Comparison of ENCODE assay signal across 14 cellular contexts in the genomic region with DNA sequence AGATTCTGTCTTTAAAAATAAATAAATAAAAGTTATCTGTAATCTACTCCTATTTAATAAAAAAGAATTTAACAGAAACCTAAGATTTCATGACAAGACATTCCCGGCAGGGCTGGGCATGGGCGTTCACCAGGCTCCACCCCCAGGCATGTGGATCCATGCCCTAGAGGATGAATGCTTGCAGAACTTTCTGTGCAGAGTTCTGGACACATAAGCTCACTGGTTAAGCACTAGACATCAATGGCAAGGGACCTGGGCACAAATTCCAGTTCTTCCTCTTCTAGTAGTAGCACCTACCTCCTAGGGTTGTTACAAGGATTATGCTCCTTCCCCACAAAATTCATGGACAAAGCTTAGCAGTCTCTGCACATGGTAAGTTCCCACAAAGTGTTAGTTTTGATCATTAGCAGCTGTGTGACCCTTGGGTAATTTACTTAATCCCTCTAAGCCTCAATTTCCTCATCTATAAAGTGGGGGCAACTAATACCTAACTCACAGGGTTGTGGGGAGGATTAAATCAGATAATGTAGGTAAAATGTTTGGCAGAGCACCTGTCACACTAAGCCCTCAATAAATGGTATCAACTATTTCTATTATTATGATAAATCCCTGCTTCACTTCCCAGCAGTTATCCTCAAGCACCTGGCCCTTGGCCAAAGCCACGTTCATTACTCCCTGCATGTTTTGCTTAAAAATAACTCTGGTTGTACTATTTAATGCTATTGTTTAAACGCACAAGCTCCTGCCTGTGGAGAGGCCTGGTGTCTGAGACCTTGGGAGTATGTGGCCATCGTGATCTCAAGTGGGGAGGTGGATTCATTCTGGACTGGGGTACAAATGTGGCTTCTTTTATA. TPM values are rescaled to one million over a fixed set of nuclear protein-coding genes. Genes with fewer than 3 reads are reported as not detected.
DNase-seq lines count a peak whose midpoint lies in the region; ATAC-seq and TF ChIP-seq lines count a peak whose summit lies in the region.
"Had no signal": no experiment of that assay in that cellular context is flagged by ENCODE, and none has a peak within 500 bp of the region (broad histone marks: within the 10 kb centered on the region; RNA-seq: fewer than 3 reads in every experiment).

No MANE protein-coding gene starts in this region.

- no peaks in the 10 kb centered on the region for H3K27me3 Mint-ChIP-seq in WTC11 (ENCODE audit: low read depth)
- H3K27me3 Mint-ChIP-seq in mesothelial cell of epicardium (ENCODE audit: low read depth) = no peaks in the 10 kb centered on the region
- H3K27me3 Mint-ChIP-seq in stimulated activated naive B cell treated with anti-CD40 and anti-IgM and Interleukin-4, amounts not matched to agents 10 μg/mL and 1 μg/mL and 100 μg/mL, for 72 hours = peaks cover 0 to 5% of the 10 kb centered on the region in 2 donors
- H3K27me3 Mint-ChIP-seq: stimulated activated naive CD8-positive, alpha-beta T cell treated with anti-CD3 and anti-CD28 coated beads, Interleukin-15, amount 100 ng/mL, for 72 hours had no signal

- no peak overlapping the region for H3K4me3 ChIP-seq in BLaER1 treated with 17β-estradiol and CSF1 and Interleukin-3, amounts not matched to agents 10 nM and 100 nM
- H3K4me3 ChIP-seq in HAP-1 = no peak overlapping the region

- DNase-seq in HAP-1 (ENCODE audit: low spot score in 2 of 2) (peak; percentile 80 to 82), WTC11 (ENCODE audit: low spot score) (no peak), mesothelial cell of epicardium (ENCODE audit: low spot score in 2 of 2, unreplicated experiment in 2 of 2) (peak in 1 of 2 experiments; percentile 50)
- DNase-seq in stimulated activated naive B cell treated with anti-CD40 and anti-IgM and Interleukin-4, amounts not matched to agents 10 μg/mL and 1 μg/mL and 100 μg/mL, for 72 hours = no peak
- DNase-seq in NK-92 treated with Interleukin-12 subunit alpha and Interleukin-12 subunit beta, amount 100 ng/mL, for 24 hours (lab: John Stamatoyannopoulos, UW) = no peak
- DNase-seq: Caco-2; mesendoderm; NCI-H1694; Right ventricle myocardium superior; stimulated activated CD4-positive, alpha-beta T cell treated with anti-CD3 and anti-CD28 coated beads, Interleukin-4, amount 100 ng/mL, for 1 hour; stimulated activated naive CD8-positive, alpha-beta T cell treated with anti-CD3 and anti-CD28 coated beads, Interleukin-15, amount 100 ng/mL, for 72 hours had no signal

- no peaks in the 10 kb centered on the region for H3K9me3 ChIP-seq in BLaER1 treated with 17β-estradiol and CSF1 and Interleukin-3, amounts not matched to agents 10 nM and 100 nM (replicated peaks in 1 of 11)
- no peaks in the 10 kb centered on the region for H3K9me3 ChIP-seq in HAP-1
- H3K9me3 ChIP-seq: Caco-2 had no signal

- H3K27ac Mint-ChIP-seq in WTC11 (peak overlapping the region; percentile 7; the same call in 1 of the 2 replicates), mesothelial cell of epicardium (peak overlapping the region; percentile 70)
- H3K27ac Mint-ChIP-seq in stimulated activated naive B cell treated with anti-CD40 and anti-IgM and Interleukin-4, amounts not matched to agents 10 μg/mL and 1 μg/mL and 100 μg/mL, for 72 hours = no peak overlapping the region
- H3K27ac Mint-ChIP-seq: progenitor cell of endocrine pancreas had no signal

- in situ Hi-C loops in HAP-1 (cut with MboI; ENCODE audit: low sequenced_read_pairs) = no loop called here

- no peak overlapping the region for H3K9ac ChIP-seq in BLaER1 treated with 17β-estradiol and CSF1 and Interleukin-3, amounts not matched to agents 10 nM and 100 nM

- H3K4me1 Mint-ChIP-seq in WTC11 = peaks cover 35% of the 10 kb centered on the region
- H3K4me1 Mint-ChIP-seq in mesothelial cell of epicardium = peaks cover 37% of the 10 kb centered on the region
- H3K4me1 Mint-ChIP-seq in stimulated activated naive B cell treated with anti-CD40 and anti-IgM and Interleukin-4, amounts not matched to agents 10 μg/mL and 1 μg/mL and 100 μg/mL, for 72 hours = peaks cover 45 to 64% of the 10 kb centered on the region in 2 donors

- peaks cover 0 to 81% (median 4%) of the 10 kb centered on the region in 11 experiments; a peak in 8 of 22 replicates for H3K27me3 ChIP-seq in BLaER1 treated with 17β-estradiol and CSF1 and Interleukin-3, amounts not matched to agents 10 nM and 100 nM
- peaks cover 15% of the 10 kb centered on the region for H3K27me3 ChIP-seq in HAP-1 (ENCODE audit: low read depth)

- peaks cover 0 to 7% (median 0%) of the 10 kb centered on the region in 11 experiments; a peak in 4 of 22 replicates for H4K20me1 ChIP-seq in BLaER1 treated with 17β-estradiol and CSF1 and Interleukin-3, amounts not matched to agents 10 nM and 100 nM

- no peak for TF ChIP-seq CTCF in WTC11 (IDR thresholded peaks at IDR 0.05)
- TF ChIP-seq CTCF in mesothelial cell of epicardium (IDR thresholded peaks at IDR 0.05; ENCODE audit: unreplicated experiment) = no peak

- H3K4me1 ChIP-seq in BLaER1 treated with 17β-estradiol and CSF1 and Interleukin-3, amounts not matched to agents 10 nM and 100 nM = peaks cover 0 to 43% (median 39%) of the 10 kb centered on the region in 10 experiments; a peak in 16 of 20 replicates
- peaks cover 14% of the 10 kb centered on the region for H3K4me1 ChIP-seq in HAP-1
- H3K4me1 ChIP-seq: Caco-2 had no signal

- H3K36me3 Mint-ChIP-seq in WTC11 = peaks cover 10% of the 10 kb centered on the region
- peaks cover 4% of the 10 kb centered on the region for H3K36me3 Mint-ChIP-seq in mesothelial cell of epicardium
- H3K36me3 Mint-ChIP-seq in stimulated activated naive B cell treated with anti-CD40 and anti-IgM and Interleukin-4, amounts not matched to agents 10 μg/mL and 1 μg/mL and 100 μg/mL, for 72 hours = peaks cover 59 to 76% of the 10 kb centered on the region in 2 donors

- peak overlapping the region in 9 of 11 experiments; percentile 22 to 72 (median 55); a peak in 17 of 22 replicates for H3K4me2 ChIP-seq in BLaER1 treated with 17β-estradiol and CSF1 and Interleukin-3, amounts not matched to agents 10 nM and 100 nM

- ATAC-seq in WTC11 (no peak), HG02623 (IDR thresholded peaks at IDR 0.05; ENCODE audit: unreplicated experiment) (no peak)
- ATAC-seq in stimulated activated naive B cell treated with anti-CD40 and anti-IgM and Interleukin-4, amounts not matched to agents 10 μg/mL and 1 μg/mL and 100 μg/mL, for 72 hours (replicated peaks) = no peak
- ATAC-seq: stimulated activated naive CD8-positive, alpha-beta T cell treated with anti-CD3 and anti-CD28 coated beads, Interleukin-15, amount 100 ng/mL, for 72 hours had no signal

- no peaks in the 10 kb centered on the region for H3K9me3 Mint-ChIP-seq in WTC11
- H3K9me3 Mint-ChIP-seq in mesothelial cell of epicardium = no peaks in the 10 kb centered on the region
- H3K9me3 Mint-ChIP-seq in stimulated activated naive B cell treated with anti-CD40 and anti-IgM and Interleukin-4, amounts not matched to agents 10 μg/mL and 1 μg/mL and 100 μg/mL, for 72 hours = no peaks in the 10 kb centered on the region
- H3K9me3 Mint-ChIP-seq: stimulated activated naive CD8-positive, alpha-beta T cell treated with anti-CD3 and anti-CD28 coated beads, Interleukin-15, amount 100 ng/mL, for 72 hours had no signal

- no peak overlapping the region for H3K27ac ChIP-seq in BLaER1 treated with 17β-estradiol and CSF1 and Interleukin-3, amounts not matched to agents 10 nM and 100 nM

- POLR2A ChIA-PET in WTC11 (lab: Charles Lee) = no interaction called here

- H3K4me3 Mint-ChIP-seq in WTC11 = no peak overlapping the region
- no peak overlapping the region for H3K4me3 Mint-ChIP-seq in mesothelial cell of epicardium
- no peak overlapping the region for H3K4me3 Mint-ChIP-seq in stimulated activated naive B cell treated with anti-CD40 and anti-IgM and Interleukin-4, amounts not matched to agents 10 μg/mL and 1 μg/mL and 100 μg/mL, for 72 hours
- H3K4me3 Mint-ChIP-seq: stimulated activated naive CD8-positive, alpha-beta T cell treated with anti-CD3 and anti-CD28 coated beads, Interleukin-15, amount 100 ng/mL, for 72 hours had no signal

- CTCF ChIA-PET in WTC11 (lab: Charles Lee) = interaction anchor here (1.0 kb wide), 1 partner anchor 43 kb away, joined by 3 read pairs; the partner anchor contains the start of gene SLC4A8

- peaks cover 0 to 25% (median 0%) of the 10 kb centered on the region in 11 experiments; a peak in 3 of 22 replicates for H3K36me3 ChIP-seq in BLaER1 treated with 17β-estradiol and CSF1 and Interleukin-3, amounts not matched to agents 10 nM and 100 nM
- no peaks in the 10 kb centered on the region for H3K36me3 ChIP-seq in HAP-1 (replicated peaks)

TF ChIP-seq in WTC11, 78 proteins besides CTCF, POLR2A, EP300 and RAD21 (continues in another document):
- TF ChIP-seq GTF2I (CRISPR knock-in tag; conservative IDR thresholded peaks at IDR 0.05) = 0 out of 2 replicates have a peak, but pooled peaks have one; percentile 28
- TF ChIP-seq, protein P1, sequence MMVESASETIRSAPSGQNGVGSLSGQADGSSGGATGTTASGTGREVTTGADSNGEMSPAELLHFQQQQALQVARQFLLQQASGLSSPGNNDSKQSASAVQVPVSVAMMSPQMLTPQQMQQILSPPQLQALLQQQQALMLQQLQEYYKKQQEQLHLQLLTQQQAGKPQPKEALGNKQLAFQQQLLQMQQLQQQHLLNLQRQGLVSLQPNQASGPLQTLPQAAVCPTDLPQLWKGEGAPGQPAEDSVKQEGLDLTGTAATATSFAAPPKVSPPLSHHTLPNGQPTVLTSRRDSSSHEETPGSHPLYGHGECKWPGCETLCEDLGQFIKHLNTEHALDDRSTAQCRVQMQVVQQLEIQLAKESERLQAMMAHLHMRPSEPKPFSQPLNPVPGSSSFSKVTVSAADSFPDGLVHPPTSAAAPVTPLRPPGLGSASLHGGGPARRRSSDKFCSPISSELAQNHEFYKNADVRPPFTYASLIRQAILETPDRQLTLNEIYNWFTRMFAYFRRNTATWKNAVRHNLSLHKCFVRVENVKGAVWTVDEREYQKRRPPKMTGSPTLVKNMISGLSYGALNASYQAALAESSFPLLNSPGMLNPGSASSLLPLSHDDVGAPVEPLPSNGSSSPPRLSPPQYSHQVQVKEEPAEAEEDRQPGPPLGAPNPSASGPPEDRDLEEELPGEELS (CRISPR knock-in tag; IDR thresholded peaks at IDR 0.05) = no peak

RNA-seq across cellular contexts. Expression of gene GALNT6, which starts 9.8 kb away (rescaled TPM):
- total RNA-seq in WTC11 (2021) (11.0 to 18.3 TPM (median 11.2 TPM) in 3 replicates), mesothelial cell of epicardium (12.8 to 14.3 TPM (median 13.8 TPM) in 3 replicates)

RNA-seq across cellular contexts. Expression of gene CELA1, which starts 35.0 kb away (rescaled TPM):
- total RNA-seq in WTC11 (2021) (not detected in 3 replicates), mesothelial cell of epicardium (not detected in 3 replicates)
- total RNA-seq: Caco-2, progenitor cell of endocrine pancreas, Right ventricle myocardium superior had no signal

RNA-seq across cellular contexts. Expression of gene SLC4A8, which starts 43.2 kb away (rescaled TPM):
- total RNA-seq in WTC11 (2021) = 13.1 to 23.5 TPM (median 16.9 TPM) in 3 replicates
- total RNA-seq in mesothelial cell of epicardium = 17.5 to 21.2 TPM (median 17.6 TPM) in 3 replicates

RNA-seq across cellular contexts. Expression of gene BIN2, which starts 57.5 kb away (rescaled TPM):
- total RNA-seq in WTC11 (2021) (0.14 to 0.44 TPM (median 0.20 TPM) in 3 replicates), mesothelial cell of epicardium (0.18 TPM in 1 of 3 replicates, not detected in the others)
- total RNA-seq: progenitor cell of endocrine pancreas had no signal

Comparison
In these comparisons a context has a peak if more than half of its experiments do, and no peak if none do; other contexts are left out.
1. DNase-seq: peak in HAP-1 (2 of 2); none in WTC11 (single experiment), stimulated activated naive B cell treated with anti-CD40 and anti-IgM and Interleukin-4, amounts not matched to agents 10 μg/mL and 1 μg/mL and 100 μg/mL, for 72 hours (single experiment) and NK-92 treated with Interleukin-12 subunit alpha and Interleukin-12 subunit beta, amount 100 ng/mL, for 24 hours (single experiment).